In genomic region chr11:60810151-60810550, GRCh38 we compare ENCODE assay signal across 23 cellular contexts. TPM values are rescaled to one million over a fixed set of nuclear protein-coding genes. Genes with fewer than 3 reads are reported as not detected.
"Had no signal": no experiment of that assay in that cellular context is flagged by ENCODE, and none has a peak within 500 bp of the region (broad histone marks: within the 10 kb centered on the region; RNA-seq: fewer than 3 reads in every experiment).

No MANE protein-coding gene starts in this region.

- H3K4me1 ChIP-seq: SJSA1 had no signal

- ATAC-seq: HepG2 had no signal

- H3K27ac ChIP-seq: SJSA1, SK-N-MC had no signal

- H3K27me3 ChIP-seq: MG63 had no signal

- H3K4me3 ChIP-seq: MG63, SJSA1, SK-N-MC had no signal

- H3K9me3 ChIP-seq: MG63, SJSA1 had no signal

- DNase-seq: IMR-90, Karpas-422, KG1, MG63, NCI-H1092, NCI-H1105 treated with DMSO at 0.1 percent for 48 hours, NCI-H1417 treated with DMSO at 0.1 percent for 48 hours, NCI-H1694 treated with DMSO at 0.1 percent for 48 hours, NCI-H1930, NCI-H2081 treated with DMSO at 0.1 percent for 48 hours, NCI-H2171, NCI-H226, NCI-H446, NCI-H510A, NCI-H524 treated with DMSO at 0.1 percent for 48 hours, NCI-H774, Right ventricle myocardium superior, RPMI8226, SIG-M5 had no signal

- H3K36me3 ChIP-seq: MG63, SJSA1 had no signal

RNA-seq across cellular contexts. Expression of gene MS4A10, which starts 25.0 kb away (rescaled TPM):
- total RNA-seq: HepG2, HT1080, IMR-90, Right ventricle myocardium superior, SJSA1 had no signal

RNA-seq across cellular contexts. Expression of gene PTGDR2, which starts 45.6 kb away (rescaled TPM):
- total RNA-seq: HT1080, SJSA1 had no signal

RNA-seq across cellular contexts. Expression of gene MS4A15, which starts 53.5 kb away (rescaled TPM):
- total RNA-seq: HepG2, HT1080, IMR-90, Right ventricle myocardium superior, SJSA1 had no signal

RNA-seq across cellular contexts. Expression of gene ZP1, which starts 57.2 kb away (rescaled TPM):
- total RNA-seq: HepG2, Right ventricle myocardium superior, SJSA1 had no signal
